2 cellular contexts compared by ENCODE assay signal in genomic region chr7:79511056-79511455, GRCh38.
ATAC-seq and TF ChIP-seq lines count a peak whose summit lies in the region.
"Not testable (repeated sequence)": the region's sequence is repeated elsewhere in the genome, so short reads cannot be mapped to it uniquely, and the experiment has no call there.

No MANE protein-coding gene starts in this region.

- H3K27ac ChIP-seq in HEK293 (ENCODE audit: extremely low read depth, low read depth, low read length), result not testable (repeated sequence)

- not testable (repeated sequence) for H3K4me1 ChIP-seq in HEK293 (ENCODE audit: control insufficient read depth, insufficient read depth, low read length)

- POLR2A ChIA-PET in HEK293 (lab: Yijun Ruan, JAX), result not testable (repeated sequence)

- TF ChIP-seq CTCF in HEK293 (tag by site-specific recombination; IDR thresholded peaks at IDR 0.05), result not testable (repeated sequence)

- ATAC-seq in SK-N-SH treated with all-trans-retinoic acid at 6 μM for 48 hours, result not testable (repeated sequence)

- CTCF ChIA-PET in HEK293 (lab: Yijun Ruan, JAX), result interaction anchor here (0.7 to 1.2 kb wide), 2 partner anchors 15 to 246 kb away, joined by 3 to 4 read pairs; no protein-coding TSS in a partner anchor

- not testable (repeated sequence) for H3K36me3 ChIP-seq in HEK293 (ENCODE audit: control insufficient read depth in 2 of 2, insufficient read depth in 1 of 2, low read length in 2 of 2)

- H3K9me3 ChIP-seq in HEK293 (ENCODE audit: control insufficient read depth, insufficient read depth, low read depth, low read length), result not testable (repeated sequence)

- H3K4me3 ChIP-seq in HEK293 (ENCODE audit: low read depth, low read length), result not testable (repeated sequence)

TF ChIP-seq in HEK293, 187 proteins besides CTCF, POLR2A, EP300 and RAD21:
- TF ChIP-seq ZNF146 (tag by site-specific recombination; IDR thresholded peaks at IDR 0.05), result 0 out of 2 replicates have a peak, but pooled peaks have one; percentile 16

TF ChIP-seq in SK-N-SH treated with all-trans-retinoic acid at 6 μM for 48 hours, 23 proteins besides CTCF, POLR2A, EP300 and RAD21:
- peak; percentile 90 for TF ChIP-seq ZNF8 (CRISPR knock-in tag; IDR thresholded peaks at IDR 0.05)
